Comparison of ENCODE assay signal across 26 cellular contexts in the genomic region with DNA sequence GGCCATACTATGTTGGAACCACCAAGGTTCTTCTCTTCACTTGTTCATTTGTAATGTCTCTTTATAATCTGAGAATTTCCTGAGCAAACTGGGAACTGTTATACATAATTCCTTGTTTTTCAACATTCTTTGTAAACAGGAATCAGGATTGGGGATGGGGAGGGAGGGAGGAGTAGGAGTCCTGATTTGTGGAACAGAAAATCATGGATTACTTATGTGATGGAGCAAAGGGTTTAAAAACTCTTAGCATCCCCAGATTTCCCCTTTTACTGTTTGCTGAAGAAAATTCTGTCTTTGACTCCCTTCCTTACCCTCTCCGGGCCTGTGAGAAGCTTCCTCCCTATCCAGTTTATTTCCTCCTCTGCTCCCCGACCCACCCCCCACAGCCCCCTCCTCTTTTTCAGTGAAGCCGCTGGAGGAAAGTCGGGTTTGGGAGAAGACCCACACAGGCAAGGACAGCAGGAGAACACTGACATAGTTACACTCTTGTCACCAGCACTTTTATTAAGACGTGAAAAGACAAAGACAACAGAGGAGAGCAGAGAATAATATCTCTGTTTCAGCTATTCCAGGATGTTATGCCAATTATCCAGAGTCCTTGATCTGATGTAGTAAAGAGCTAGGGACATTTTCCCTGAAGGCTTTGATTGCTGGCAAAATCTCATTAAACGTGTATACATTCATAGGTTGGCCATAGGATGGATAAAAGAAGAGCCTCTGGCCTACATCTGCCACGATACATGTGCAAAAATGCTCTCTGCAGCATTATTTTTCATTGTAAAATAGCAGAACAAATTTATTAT. TPM values are rescaled to one million over a fixed set of nuclear protein-coding genes. Genes with fewer than 3 reads are reported as not detected.
A peak's percentile ranks its signal among the peaks of the same experiment; 100 is the strongest.
DNase-seq lines count a peak whose midpoint lies in the region; ATAC-seq and TF ChIP-seq lines count a peak whose summit lies in the region.
"Had no signal": no experiment of that assay in that cellular context is flagged by ENCODE, and none has a peak within 500 bp of the region (broad histone marks: within the 10 kb centered on the region; RNA-seq: fewer than 3 reads in every experiment).

No MANE protein-coding gene starts in this region.

- dilution Hi-C loops in mammary epithelial cell (cut with HindIII; ENCODE audit: low sequenced_read_pairs) = loop anchor here (5.0 kb wide), 1 partner anchor 96 kb away; no protein-coding TSS in a partner anchor

- peaks cover 3% of the 10 kb centered on the region for H3K79me2 ChIP-seq in mammary epithelial cell (ENCODE audit: insufficient read depth, low read length)

- TF ChIP-seq CTCF in mammary epithelial cell (conservative IDR thresholded peaks at IDR 0.05 in 1 of 2, IDR thresholded peaks at IDR 0.05 in 1 of 2; ENCODE audit: extremely low read depth in 1 of 2, insufficient read depth in 1 of 2, low read depth in 1 of 2, low read length in 2 of 2) (no peak), MCF 10A (IDR thresholded peaks at IDR 0.05; ENCODE audit: unreplicated experiment) (no peak), WTC11 (IDR thresholded peaks at IDR 0.05) (no peak)

- H3K9me3 ChIP-seq in mammary epithelial cell (replicated peaks; ENCODE audit: insufficient read depth, low read length) = no peaks in the 10 kb centered on the region
- H3K9me3 ChIP-seq: HAP-1, MG63, upper lobe of left lung had no signal

- POLR2A ChIA-PET in MCF 10A (lab: Yijun Ruan, JAX) (interaction anchor here (0.7 kb wide), 1 partner anchor 9 kb away, joined by 6 read pairs; no protein-coding TSS in a partner anchor), WTC11 (lab: Charles Lee) (no interaction called here)

- 82% methylated on average over 7 of the region's 7 CpGs for WGBS in mammary epithelial cell (ENCODE audit: low coverage, missing lambda C conversion rate)

- intact Hi-C loops in mammary epithelial cell (cut with micrococcal nuclease) (no loop called here), MCF 10A (cut with micrococcal nuclease) (no loop called here)

- CTCF ChIA-PET in mammary epithelial cell (lab: Charles Lee; ENCODE audit: low non-redundant PET) = no interaction called here
- CTCF ChIA-PET in MCF 10A (lab: Yijun Ruan, JAX) = interaction anchor here (0.5 to 1.2 kb wide), 5 partner anchors 178 to 773 kb away, joined by 3 to 5 read pairs (median 3); a partner anchor contains a TSS
- CTCF ChIA-PET in WTC11 (lab: Charles Lee) = interaction anchor here (1.5 to 4.9 kb wide), 4 partner anchors 26 to 90 kb away, joined by 5 to 50 read pairs (median 14); no protein-coding TSS in a partner anchor

- BruUV-seq in mammary epithelial cell (replicated peaks; lab: Mats Ljungman, UMichigan) (TSS peak; percentile 25), MCF 10A (replicated peaks; lab: Mats Ljungman, UMichigan) (no TSS peak)

- DNase-seq in mammary epithelial cell (no peak), MCF 10A (ENCODE audit: unreplicated experiment) (no peak), WTC11 (ENCODE audit: low spot score) (peak; percentile 9), medulla oblongata (ENCODE audit: extremely low spot score) (peak; percentile 39), substantia nigra (lab: John Stamatoyannopoulos, UW) (peak in 1 of 49 donors; percentile 32), NCI-H2227 (lab: John Stamatoyannopoulos, UW; ENCODE audit: unreplicated experiment) (no peak), epidermal melanocyte (ENCODE audit: insufficient read length, low spot score) (no peak)
- DNase-seq: activated CD4-positive, alpha-beta T cell treated with anti-CD3 and anti-CD28 coated beads, Interleukin-2, amount 10 ng/mL, durations not matched to agents 7 days and 5 days; activated naive CD4-positive, alpha-beta T cell treated with anti-CD3 and anti-CD28 coated beads, Interleukin-2, amount 50 U/mL, for 16 hours; DMS53; effector memory CD4-positive, alpha-beta T cell; MG63; NCI-H2081; NCI-H226; SW 1271; T-helper 9 cell had no signal

- H3K9ac ChIP-seq in mammary epithelial cell (ENCODE audit: insufficient read depth, low read length) = no peak overlapping the region

- H3K4me1 ChIP-seq in mammary epithelial cell (ENCODE audit: insufficient read depth, low read length) = peaks cover 21% of the 10 kb centered on the region

- H3K4me3 Mint-ChIP-seq in MCF 10A (ENCODE audit: unreplicated experiment) (no peak overlapping the region), WTC11 (no peak overlapping the region)
- H3K4me3 Mint-ChIP-seq: activated CD4-positive, alpha-beta T cell treated with anti-CD3 and anti-CD28 coated beads, Interleukin-2, amount 10 ng/mL, durations not matched to agents 7 days and 5 days; activated T-helper 1 cell treated with anti-CD3 and anti-CD28 coated beads, Interleukin-12 subunit alpha, Interleukin-12 subunit beta, Interleukin-2, Interleukin-4 antibody, amounts not matched to agents 30 ng/mL and 10 ng/mL and 1 ng/mL, durations not matched to agents 14 hours and 24 hours and 36 hours had no signal

- H3K27ac Mint-ChIP-seq in MCF 10A (ENCODE audit: low read depth, unreplicated experiment) = no peak overlapping the region
- H3K27ac Mint-ChIP-seq in WTC11 = no peak overlapping the region
- H3K27ac Mint-ChIP-seq: activated CD4-positive, alpha-beta T cell treated with anti-CD3 and anti-CD28 coated beads, Interleukin-2, amount 10 ng/mL, durations not matched to agents 7 days and 5 days; activated T-helper 1 cell treated with anti-CD3 and anti-CD28 coated beads, Interleukin-12 subunit alpha, Interleukin-12 subunit beta, Interleukin-2, Interleukin-4 antibody, amounts not matched to agents 30 ng/mL and 10 ng/mL and 1 ng/mL, durations not matched to agents 14 hours and 24 hours and 36 hours had no signal

- no peaks in the 10 kb centered on the region for H3K36me3 Mint-ChIP-seq in MCF 10A (ENCODE audit: insufficient read depth, unreplicated experiment)
- no peaks in the 10 kb centered on the region for H3K36me3 Mint-ChIP-seq in WTC11

- no peaks in the 10 kb centered on the region for H3K36me3 ChIP-seq in mammary epithelial cell (ENCODE audit: insufficient read depth, low read length)

- ATAC-seq in WTC11 (no peak), HG02610 (IDR thresholded peaks at IDR 0.05; ENCODE audit: unreplicated experiment) (no peak)

- H3K4me1 Mint-ChIP-seq in MCF 10A (ENCODE audit: insufficient read depth, unreplicated experiment) (no peaks in the 10 kb centered on the region), WTC11 (no peaks in the 10 kb centered on the region)
- H3K4me1 Mint-ChIP-seq: activated CD4-positive, alpha-beta T cell treated with anti-CD3 and anti-CD28 coated beads, Interleukin-2, amount 10 ng/mL, durations not matched to agents 7 days and 5 days had no signal

- no peak overlapping the region for H3K27ac ChIP-seq in mammary epithelial cell (ENCODE audit: insufficient read depth, low read depth, low read length)
- peak overlapping the region; percentile 7 for H3K27ac ChIP-seq in substantia nigra (ENCODE audit: low read depth, low read length, poor library complexity, severe bottlenecking)
- H3K27ac ChIP-seq: upper lobe of left lung, VCaP had no signal

- H3K9me3 Mint-ChIP-seq in MCF 10A (ENCODE audit: unreplicated experiment) (no peaks in the 10 kb centered on the region), WTC11 (no peaks in the 10 kb centered on the region)
- H3K9me3 Mint-ChIP-seq: activated CD4-positive, alpha-beta T cell treated with anti-CD3 and anti-CD28 coated beads, Interleukin-2, amount 10 ng/mL, durations not matched to agents 7 days and 5 days; activated T-helper 1 cell treated with anti-CD3 and anti-CD28 coated beads, Interleukin-12 subunit alpha, Interleukin-12 subunit beta, Interleukin-2, Interleukin-4 antibody, amounts not matched to agents 30 ng/mL and 10 ng/mL and 1 ng/mL, durations not matched to agents 14 hours and 24 hours and 36 hours had no signal

- H3K4me2 ChIP-seq in mammary epithelial cell (ENCODE audit: insufficient read depth, low read depth, low read length) = no peak overlapping the region

- no peaks in the 10 kb centered on the region for H3K27me3 ChIP-seq in mammary epithelial cell (ENCODE audit: insufficient read depth, low read length)
- H3K27me3 ChIP-seq: MG63, upper lobe of left lung had no signal

- H3K27me3 Mint-ChIP-seq in MCF 10A (ENCODE audit: insufficient read depth, unreplicated experiment) = no peaks in the 10 kb centered on the region
- H3K27me3 Mint-ChIP-seq in WTC11 (ENCODE audit: low read depth) = no peaks in the 10 kb centered on the region
- H3K27me3 Mint-ChIP-seq: activated CD4-positive, alpha-beta T cell treated with anti-CD3 and anti-CD28 coated beads, Interleukin-2, amount 10 ng/mL, durations not matched to agents 7 days and 5 days had no signal

- H2AFZ ChIP-seq in mammary epithelial cell (ENCODE audit: low read depth, low read length) = no peak overlapping the region

- in situ Hi-C loops in mammary epithelial cell (cut with MboI; ENCODE audit: low sequenced_read_pairs in 2 of 2) = loop anchor here (25.0 kb wide), 2 partner anchors 419 to 706 kb away; no protein-coding TSS in a partner anchor

- no peaks in the 10 kb centered on the region for H4K20me1 ChIP-seq in mammary epithelial cell (ENCODE audit: insufficient read depth, low read length)

- no peak overlapping the region for H3K4me3 ChIP-seq in mammary epithelial cell (replicated peaks in 1 of 3; ENCODE audit: insufficient read depth in 1 of 3, low read depth in 2 of 3, low read length in 3 of 3)
- H3K4me3 ChIP-seq: HAP-1, MG63, skin epidermis, upper lobe of left lung had no signal

TF ChIP-seq in WTC11, 78 proteins besides CTCF, POLR2A, EP300 and RAD21:
- TF ChIP-seq, protein P1, sequence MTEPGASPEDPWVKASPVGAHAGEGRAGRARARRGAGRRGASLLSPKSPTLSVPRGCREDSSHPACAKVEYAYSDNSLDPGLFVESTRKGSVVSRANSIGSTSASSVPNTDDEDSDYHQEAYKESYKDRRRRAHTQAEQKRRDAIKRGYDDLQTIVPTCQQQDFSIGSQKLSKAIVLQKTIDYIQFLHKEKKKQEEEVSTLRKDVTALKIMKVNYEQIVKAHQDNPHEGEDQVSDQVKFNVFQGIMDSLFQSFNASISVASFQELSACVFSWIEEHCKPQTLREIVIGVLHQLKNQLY (CRISPR knock-in tag; IDR thresholded peaks at IDR 0.05) = no peak

RNA-seq across cellular contexts. Expression of a gene that starts 4.6 kb away (rescaled TPM):
- total RNA-seq in mammary epithelial cell (10 to 100 TPM; 22.7 to 31.9 TPM), MCF 10A (2022) (28.9 and 31.5 TPM in 2 replicates), WTC11 (2021) (17.5 to 18.3 TPM (median 17.9 TPM) in 3 replicates)
- 9.1 TPM for polyA plus RNA-seq in mammary epithelial cell
- polyA minus RNA-seq in mammary epithelial cell = 16.6 TPM

RNA-seq across cellular contexts. Expression of a gene that starts 48.8 kb away (rescaled TPM):
- total RNA-seq in mammary epithelial cell = 1,000 to 10,000 TPM in 1 of 2 donors, under 1 TPM in 1; under 0.01 to 1,042 TPM
- polyA plus RNA-seq in mammary epithelial cell = not detected
- under 0.01 TPM for polyA minus RNA-seq in mammary epithelial cell
- 1,539 and 1,606 TPM in 2 replicates for total RNA-seq in MCF 10A (2022)
- total RNA-seq in WTC11 (2021) = 1,028 to 1,267 TPM (median 1,197 TPM) in 3 replicates
- total RNA-seq: fibroblast of villous mesenchyme, G401 had no signal
- polyA plus RNA-seq: BJ, esophagus had no signal

Comparison
In these comparisons a context has a peak if more than half of its experiments do, and no peak if none do; other contexts are left out.
1. DNase-seq: peak in WTC11 (single experiment) and medulla oblongata (single experiment); none in mammary epithelial cell (single experiment), MCF 10A (single experiment), NCI-H2227 (single experiment) and epidermal melanocyte (single experiment).